1 cellular context compared by ENCODE assay signal in genomic region chr22:23555118-23555517, GRCh38.
TF ChIP-seq lines count a peak whose summit lies in the region.

No MANE protein-coding gene starts in this region.

TF ChIP-seq in SK-N-SH, 30 proteins besides CTCF, POLR2A, EP300 and RAD21 (continued from another document):
- TF ChIP-seq ZBTB33 (IDR thresholded peaks at IDR 0.05; ENCODE audit: borderline replicate concordance, low read depth) (no peak), RFX5 (IDR thresholded peaks at IDR 0.05; ENCODE audit: low read length) (no peak), ELF1 (IDR thresholded peaks at IDR 0.05) (no peak), USF2 (IDR thresholded peaks at IDR 0.05; ENCODE audit: borderline replicate concordance, low read depth, low read length) (no peak)
